ENCODE assay signal across 18 cellular contexts in the genomic region with DNA sequence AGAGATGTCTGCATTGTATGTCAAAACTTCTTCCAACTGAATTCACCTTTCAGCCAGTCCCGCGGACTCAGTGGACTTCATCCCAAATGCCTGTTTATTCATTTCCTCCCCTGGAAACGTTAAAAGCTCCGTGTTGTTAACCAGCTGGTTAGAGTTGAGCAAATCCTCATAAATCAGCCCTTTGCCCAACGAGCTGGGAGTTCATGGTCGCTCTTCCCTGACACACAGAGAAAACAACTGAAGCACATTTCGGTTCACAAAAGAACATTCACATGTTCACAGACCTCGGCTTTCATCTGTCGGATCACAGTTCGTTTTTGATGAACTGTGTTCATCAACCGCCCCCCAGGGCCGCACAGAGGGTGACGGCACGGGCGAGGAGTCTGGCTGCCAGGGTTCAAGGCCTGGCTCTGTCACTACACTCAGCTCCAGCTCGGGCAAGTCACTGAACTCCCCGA.
DNase-seq lines count a peak whose midpoint lies in the region; TF ChIP-seq lines count a peak whose summit lies in the region.
"Had no signal": no experiment of that assay in that cellular context is flagged by ENCODE, and none has a peak within 500 bp of the region (broad histone marks: within the 10 kb centered on the region; RNA-seq: fewer than 3 reads in every experiment).

No MANE protein-coding gene starts in this region.

- H2AFZ ChIP-seq in fibroblast of lung (ENCODE audit: low read length) (no peak overlapping the region), neuronal stem cell (ENCODE audit: low read length) (no peak overlapping the region)

- DNase-seq in GM04504 (ENCODE audit: low read depth), result peak; percentile 61
- DNase-seq in fibroblast of lung (ENCODE audit: low read depth in 2 of 2), result peak in 1 of 2 donors; percentile 85
- no peak for DNase-seq in neuronal stem cell (ENCODE audit: low spot score)
- no peak for DNase-seq in transverse colon
- no peak for DNase-seq in activated naive CD4-positive, alpha-beta T cell treated with anti-CD3 and anti-CD28 coated beads, Interleukin-2, amount 50 U/mL, for 16 hours
- DNase-seq in putamen (ENCODE audit: low spot score), result no peak
- no peak for DNase-seq in activated gamma-delta T cell (lab: John Stamatoyannopoulos, UW)
- DNase-seq: activated CD4-positive, alpha-beta T cell treated with anti-CD3 and anti-CD28 coated beads, Interleukin-2, amount 50 U/mL, for 1 hour; activated CD8-positive, alpha-beta memory T cell treated with anti-CD3 and anti-CD28 coated beads, Interleukin-2, amount 50 U/mL, for 48 hours; anterior cingulate cortex; CD8-positive, alpha-beta T cell; DMS79; effector memory CD4-positive, alpha-beta T cell; kidney; MG63; SHP77; stimulated activated naive CD8-positive, alpha-beta T cell treated with anti-CD3 and anti-CD28 coated beads, Interleukin-15, amount 100 ng/mL, for 72 hours; T-cell had no signal

- H3K18ac ChIP-seq in neuronal stem cell (ENCODE audit: low read length), result peak overlapping the region; percentile 29

- WGBS in neuronal stem cell (ENCODE audit: extremely low coverage in 2 of 2, insufficient read length in 2 of 2, insufficient replicate concordance in 1 of 2), 2 donors, result no CpG with 5 or more reads among the region's 17 CpGs
- WGBS in transverse colon (ENCODE audit: low coverage in 1 of 2), 2 donors, result 57 to 59% methylated on average over 2 to 17 of the region's 17 CpGs

- no peaks in the 10 kb centered on the region for H3K4me1 ChIP-seq in fibroblast of lung (ENCODE audit: control insufficient read depth, extremely low read depth, insufficient read depth, low read length)
- H3K4me1 ChIP-seq in neuronal stem cell (ENCODE audit: control insufficient read depth in 2 of 2, insufficient read depth in 1 of 2, low read depth in 1 of 2, low read length in 2 of 2), result peaks cover 0 to 18% of the 10 kb centered on the region in 2 donors
- peaks cover 0 to 15% (median 7%) of the 10 kb centered on the region in 4 donors for H3K4me1 ChIP-seq in transverse colon

- peaks cover 12% of the 10 kb centered on the region for H3K79me1 ChIP-seq in neuronal stem cell (ENCODE audit: low read depth, low read length)

- H3K79me2 ChIP-seq in fibroblast of lung (ENCODE audit: control insufficient read depth, insufficient read depth, low read length), result no peaks in the 10 kb centered on the region

- no peak overlapping the region for H4K91ac ChIP-seq in neuronal stem cell (ENCODE audit: low read depth, low read length, poor library complexity)

- peak overlapping the region; percentile 17 for H3K4me2 ChIP-seq in fibroblast of lung (ENCODE audit: extremely low read depth, insufficient read depth, low read length)
- no peak overlapping the region for H3K4me2 ChIP-seq in neuronal stem cell (ENCODE audit: insufficient read depth, low read length, poor library complexity, severe bottlenecking)

- H4K20me1 ChIP-seq in fibroblast of lung (ENCODE audit: control insufficient read depth, extremely low read depth, insufficient read depth, low read length), result no peaks in the 10 kb centered on the region

- H3K36me3 ChIP-seq in fibroblast of lung (ENCODE audit: control insufficient read depth, insufficient read depth, low read length) (no peaks in the 10 kb centered on the region), neuronal stem cell (replicated peaks in 1 of 2; ENCODE audit: control insufficient read depth in 2 of 2, insufficient read depth in 2 of 2, low read length in 2 of 2) (peaks cover 6 to 87% of the 10 kb centered on the region in 2 donors), transverse colon (no peaks in the 10 kb centered on the region)
- H3K36me3 ChIP-seq: MG63 had no signal

- no peak overlapping the region for H3K9ac ChIP-seq in fibroblast of lung (ENCODE audit: insufficient read depth, low read length)
- H3K9ac ChIP-seq in neuronal stem cell (ENCODE audit: low read depth, low read length, poor library complexity), result no peak overlapping the region

- no peak overlapping the region for H2AK5ac ChIP-seq in neuronal stem cell (ENCODE audit: low read depth, low read length)

- intact Hi-C loops in transverse colon (cut with DNase I; ENCODE audit: low total_unique reads), result no loop called here

- no peak overlapping the region for H3K23ac ChIP-seq in neuronal stem cell (ENCODE audit: low read depth, low read length, poor library complexity)

- no peak overlapping the region for H2BK120ac ChIP-seq in neuronal stem cell (ENCODE audit: low read depth, low read length)

- no peak for TF ChIP-seq CTCF in fibroblast of lung (conservative IDR thresholded peaks at IDR 0.05 in 1 of 2, IDR thresholded peaks at IDR 0.05 in 1 of 2; ENCODE audit: low read depth in 1 of 2, low read length in 2 of 2)
- no peak for TF ChIP-seq CTCF in transverse colon (IDR thresholded peaks at IDR 0.05)

- no peaks in the 10 kb centered on the region for H3K9me3 ChIP-seq in fibroblast of lung (ENCODE audit: control insufficient read depth, insufficient read depth, low read depth, low read length)
- H3K9me3 ChIP-seq in neuronal stem cell (replicated peaks in 1 of 2; ENCODE audit: control insufficient read depth in 2 of 2, insufficient read depth in 1 of 2, low read depth in 1 of 2, low read length in 2 of 2), result peaks cover 0 to 19% of the 10 kb centered on the region in 2 donors
- no peaks in the 10 kb centered on the region for H3K9me3 ChIP-seq in transverse colon
- H3K9me3 ChIP-seq: MG63 had no signal

- H2BK5ac ChIP-seq in neuronal stem cell (ENCODE audit: low read length), result no peak overlapping the region

- no peak for TF ChIP-seq POLR2A in transverse colon (IDR thresholded peaks at IDR 0.05)

- TF ChIP-seq EP300 in transverse colon (IDR thresholded peaks at IDR 0.05; ENCODE audit: low read depth), result no peak

- H2BK12ac ChIP-seq in neuronal stem cell (ENCODE audit: low read length), result no peak overlapping the region

- no peaks in the 10 kb centered on the region for H3K27me3 ChIP-seq in fibroblast of lung (ENCODE audit: control insufficient read depth, insufficient read depth, low read length)
- no peaks in the 10 kb centered on the region for H3K27me3 ChIP-seq in neuronal stem cell (ENCODE audit: control insufficient read depth in 3 of 3, insufficient read depth in 3 of 3, low read depth in 1 of 3, low read length in 3 of 3)
- H3K27me3 ChIP-seq in transverse colon, result no peaks in the 10 kb centered on the region
- H3K27me3 ChIP-seq: MG63 had no signal

- in situ Hi-C loops in transverse colon (cut with MboI; ENCODE audit: low pct_ligation_motif_present in 1 of 4, low pct_unique_long_range_greater_than_20kb in 1 of 4, low sequenced_read_pairs in 3 of 4), result no loop called here

- H3K4me3 ChIP-seq in fibroblast of lung (replicated peaks in 1 of 4; ENCODE audit: control extremely low read depth in 1 of 4, insufficient read depth in 1 of 4, low read depth in 3 of 4, low read length in 4 of 4), result no peak overlapping the region
- H3K4me3 ChIP-seq in neuronal stem cell (ENCODE audit: low read length in 2 of 2), result no peak overlapping the region
- H3K4me3 ChIP-seq in transverse colon, result no peak overlapping the region
- H3K4me3 ChIP-seq: MG63 had no signal

- H3K14ac ChIP-seq in neuronal stem cell (ENCODE audit: low read length), result no peak overlapping the region

- H3K27ac ChIP-seq in fibroblast of lung (ENCODE audit: insufficient read depth, low read length) (no peak overlapping the region), neuronal stem cell (replicated peaks; ENCODE audit: low read length) (no peak overlapping the region), transverse colon (peak overlapping the region; percentile 30 to 65 (median 40))

- H2BK15ac ChIP-seq in neuronal stem cell (ENCODE audit: low read length), result no peak overlapping the region

- no peak overlapping the region for H3K4ac ChIP-seq in neuronal stem cell (ENCODE audit: low read length)

- no peak overlapping the region for H4K8ac ChIP-seq in neuronal stem cell (ENCODE audit: low read depth, low read length)

Comparison
In these comparisons a context has a peak if more than half of its experiments do, and no peak if none do; other contexts are left out.
1. H3K27ac ChIP-seq: peak in transverse colon (4 of 4); none in fibroblast of lung (single experiment) and neuronal stem cell (single experiment).